Comparison of ENCODE assay signal across 1 cellular context in the genomic region with DNA sequence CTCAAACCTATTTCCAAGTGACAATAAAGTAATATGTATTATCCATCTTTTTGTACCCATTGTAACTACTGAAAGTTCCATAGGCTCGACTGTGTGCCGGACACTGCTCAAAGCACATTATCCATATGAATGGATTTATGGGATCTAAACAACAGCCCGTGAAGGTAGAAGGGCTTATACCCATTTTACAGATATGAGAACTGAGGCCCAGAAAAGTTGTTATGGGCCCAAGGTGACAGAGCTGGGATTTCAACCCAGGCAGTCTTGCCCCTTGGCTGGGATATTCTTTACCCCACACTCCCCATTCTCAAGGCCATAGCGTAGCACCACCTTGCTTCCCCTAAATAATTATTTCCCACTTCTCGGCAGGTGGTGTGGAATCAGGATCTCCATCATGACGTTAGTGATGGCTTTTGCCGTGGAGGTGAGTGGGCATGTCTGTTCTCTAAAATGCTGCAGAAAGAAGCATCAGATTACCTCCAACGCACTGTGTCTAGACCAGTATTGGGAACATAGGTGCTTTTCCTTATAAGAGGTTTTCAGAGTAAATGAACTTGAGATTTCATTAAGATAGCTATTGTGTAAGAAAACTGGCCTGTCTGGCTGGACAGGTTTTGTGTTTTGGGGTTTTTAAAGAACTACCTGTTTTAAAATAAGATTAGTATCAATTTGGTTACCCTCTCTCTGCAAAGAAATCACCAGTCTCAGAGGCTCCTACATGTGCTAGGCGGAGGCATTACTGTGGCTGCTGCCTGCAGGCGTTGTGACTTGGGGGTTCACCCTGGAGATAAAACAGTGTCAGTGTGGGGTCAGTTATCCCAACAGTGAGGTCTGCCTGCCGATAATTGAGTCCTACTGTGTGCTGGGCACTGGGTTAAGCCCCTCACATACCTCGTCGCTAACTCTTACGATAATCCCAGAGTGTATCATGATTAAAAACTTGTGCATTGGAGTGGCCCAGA.
TF ChIP-seq lines count a peak whose summit lies in the region.

No MANE protein-coding gene starts in this region.

TF ChIP-seq in K562, 482 proteins besides CTCF, POLR2A, EP300 and RAD21 (continued from another document):
- no peak for TF ChIP-seq FIP1L1 (IDR thresholded peaks at IDR 0.05; ENCODE audit: low read depth, low read length, poor library complexity, severe bottlenecking)
